ENCODE assay signal across 1 cellular context in genomic region chr2:52613064-52613463, GRCh38.
TF ChIP-seq lines count a peak whose summit lies in the region.

No MANE protein-coding gene starts in this region.

TF ChIP-seq in H1, 55 proteins besides CTCF, POLR2A, EP300 and RAD21:
- TF ChIP-seq SP2 (IDR thresholded peaks at IDR 0.05; ENCODE audit: low read length) = no peak
- TF ChIP-seq CTBP2 (IDR thresholded peaks at IDR 0.05; ENCODE audit: borderline replicate concordance, insufficient read depth, insufficient read length, low read length) = no peak
- no peak for TF ChIP-seq CHD1 (IDR thresholded peaks at IDR 0.05; ENCODE audit: low read depth, low read length)
- no peak for TF ChIP-seq HDAC6 (IDR thresholded peaks at IDR 0.05; ENCODE audit: low read depth, low read length)
- no peak for TF ChIP-seq NANOG (IDR thresholded peaks at IDR 0.05; ENCODE audit: insufficient read depth, low read depth, low read length, poor library complexity, severe bottlenecking)
- TF ChIP-seq POLR2AphosphoS5 (IDR thresholded peaks at IDR 0.05; ENCODE audit: low read depth, low read length) = no peak
- TF ChIP-seq CBX5 (IDR thresholded peaks at IDR 0.05; ENCODE audit: low read depth, low read length) = no peak
- no peak for TF ChIP-seq CEBPB (IDR thresholded peaks at IDR 0.05; ENCODE audit: low read depth, low read length)
- no peak for TF ChIP-seq SAP30 (IDR thresholded peaks at IDR 0.05; ENCODE audit: insufficient read depth, insufficient replicate concordance, low read length)
- no peak for TF ChIP-seq TCF12 (IDR thresholded peaks at IDR 0.05; ENCODE audit: low read depth, low read length)
- TF ChIP-seq NRF1 (IDR thresholded peaks at IDR 0.05; ENCODE audit: low read depth, low read length) = no peak
- TF ChIP-seq E2F6 (IDR thresholded peaks at IDR 0.05) = no peak
- no peak for TF ChIP-seq SUZ12 (IDR thresholded peaks at IDR 0.05; ENCODE audit: low read length)
- TF ChIP-seq TAF7 (optimal IDR thresholded peaks at IDR 0.05; ENCODE audit: borderline replicate concordance, low read depth, low read length) = no peak
- TF ChIP-seq SP1 (IDR thresholded peaks at IDR 0.05; ENCODE audit: low read depth, low read length) = no peak
- no peak for TF ChIP-seq GABPA (IDR thresholded peaks at IDR 0.05; ENCODE audit: borderline replicate concordance, insufficient read depth, low read length)
- TF ChIP-seq EZH2 (IDR thresholded peaks at IDR 0.05; ENCODE audit: low read depth, low read length, severe bottlenecking) = no peak
- TF ChIP-seq TBP (IDR thresholded peaks at IDR 0.05; ENCODE audit: low read depth, low read length) = no peak
TF ChIP-seq in H1: peak in this region for 0.
